In the genomic region with DNA sequence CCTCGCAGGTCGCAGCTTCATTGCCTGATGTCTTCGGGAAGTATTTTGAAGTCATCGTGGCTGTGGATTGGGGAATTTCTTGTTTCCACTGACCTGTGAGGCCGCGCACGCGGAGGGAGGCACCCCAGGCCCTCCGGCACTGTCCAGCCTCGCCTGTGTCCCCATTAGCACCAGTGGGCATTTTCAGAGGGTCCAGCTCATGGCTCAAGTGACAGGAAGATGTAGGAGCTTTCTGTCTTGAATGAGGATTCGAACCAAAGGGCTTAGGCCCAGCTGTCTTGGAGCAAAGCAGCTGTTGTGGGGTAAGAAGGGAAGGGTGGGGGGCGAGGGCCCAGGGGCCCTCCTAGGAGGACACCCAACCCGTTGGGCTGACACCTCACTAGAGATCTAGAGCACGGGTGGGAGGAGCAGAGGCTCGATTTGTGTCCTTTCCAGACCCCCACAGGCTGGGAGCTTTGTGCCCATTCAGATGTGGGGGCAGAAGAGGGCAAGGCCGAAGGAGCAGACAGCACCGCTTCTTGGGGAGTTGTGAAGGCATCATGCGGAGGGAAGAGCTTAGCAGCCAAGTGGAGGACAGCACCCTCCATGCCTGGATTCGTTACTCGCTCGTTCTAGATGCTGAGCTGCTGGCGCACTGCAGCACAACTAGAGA, we compare ENCODE assay signal across 8 cellular contexts. TPM values are rescaled to one million over a fixed set of nuclear protein-coding genes. Genes with fewer than 3 reads are reported as not detected.
DNase-seq lines count a peak whose midpoint lies in the region; ATAC-seq, FAIRE-seq and TF ChIP-seq lines count a peak whose summit lies in the region.

No MANE protein-coding gene starts in this region.

- H3K27ac Mint-ChIP-seq in GM23338 = no peak overlapping the region

- H3K4me2 ChIP-seq in GM23338 = peak overlapping the region; percentile 92

- H2AFZ ChIP-seq in GM23338 = peak overlapping the region; percentile 96; the same call in 1 of the 2 replicates

- no peak for ATAC-seq in GM23338
- no peak for ATAC-seq in foreskin keratinocyte
- no peak for ATAC-seq in GM18502 (IDR thresholded peaks at IDR 0.05; ENCODE audit: poor library complexity, unreplicated experiment)

- H3K4me1 ChIP-seq in GM23338 (ENCODE audit: insufficient read depth) (no peaks in the 10 kb centered on the region), foreskin keratinocyte (no peaks in the 10 kb centered on the region)

- H3K36me3 ChIP-seq in GM23338 (ENCODE audit: insufficient read depth) = 0 out of 2 replicates have a peak, but pooled peaks cover 4% of the 10 kb centered on the region
- peaks cover 27% of the 10 kb centered on the region for H3K36me3 ChIP-seq in WERI-Rb-1

- peaks cover 59% of the 10 kb centered on the region for H3K9me3 Mint-ChIP-seq in GM23338

- H4K20me1 ChIP-seq in GM23338 (replicated peaks; ENCODE audit: insufficient read depth) = no peaks in the 10 kb centered on the region

- peaks cover 15% of the 10 kb centered on the region for H3K4me1 Mint-ChIP-seq in GM23338

- peaks cover 16% of the 10 kb centered on the region for H3K27me3 Mint-ChIP-seq in GM23338 (ENCODE audit: insufficient read depth, low read depth, poor library complexity)

- peak overlapping the region; percentile 73 for H3K4me3 ChIP-seq in GM23338
- H3K4me3 ChIP-seq in WERI-Rb-1 (ENCODE audit: low read depth, low read length) = peak overlapping the region; percentile 68
- peak overlapping the region; percentile 86 for H3K4me3 ChIP-seq in skeletal muscle cell (ENCODE audit: low read depth, low read length)

- no peaks in the 10 kb centered on the region for H3F3A ChIP-seq in GM23338 (replicated peaks; ENCODE audit: low read depth)

- no peak for DNase-seq in GM23338 (ENCODE audit: low spot score)
- DNase-seq in WERI-Rb-1 = no peak
- DNase-seq in foreskin keratinocyte = no peak
- DNase-seq in skeletal muscle cell (ENCODE audit: low read depth) = no peak
- DNase-seq in cortex of kidney (lab: John Stamatoyannopoulos, UW) = no peak
- no peak for DNase-seq in AG20443 (ENCODE audit: low spot score)
- DNase-seq in GM19239 (ENCODE audit: insufficient read length, low spot score) = no peak

- peaks cover 2% of the 10 kb centered on the region for H3K9me3 ChIP-seq in WERI-Rb-1 (ENCODE audit: severe bottlenecking)

- H3K27ac ChIP-seq in GM23338 (ENCODE audit: low read depth) = no peak overlapping the region
- H3K27ac ChIP-seq in WERI-Rb-1 = peak overlapping the region; percentile 87
- H3K27ac ChIP-seq in foreskin keratinocyte = peak overlapping the region; percentile 67

- no peaks in the 10 kb centered on the region for H3K79me2 ChIP-seq in GM23338 (replicated peaks; ENCODE audit: insufficient read depth)

- FAIRE-seq in GM19239 (lab: Jason Lieb, UNC) = no peak

- H3K4me3 Mint-ChIP-seq in GM23338 = peak overlapping the region; percentile 84

- H3K9me2 ChIP-seq in GM23338 (ENCODE audit: insufficient read depth) = no peaks in the 10 kb centered on the region

- H3K27me3 ChIP-seq in GM23338 (ENCODE audit: insufficient read depth) (no peaks in the 10 kb centered on the region), WERI-Rb-1 (ENCODE audit: insufficient read depth, low read depth, severe bottlenecking) (no peaks in the 10 kb centered on the region), foreskin keratinocyte (no peaks in the 10 kb centered on the region)

- TF ChIP-seq CTCF in GM23338 (conservative IDR thresholded peaks at IDR 0.05; ENCODE audit: low read depth in 2 of 2) (no peak), WERI-Rb-1 (IDR thresholded peaks at IDR 0.05; ENCODE audit: low read depth, low read length) (no peak), foreskin keratinocyte (conservative IDR thresholded peaks at IDR 0.05) (no peak)

- H3K36me3 Mint-ChIP-seq in GM23338 (ENCODE audit: low read depth) = peaks cover 64% of the 10 kb centered on the region

TF ChIP-seq in GM23338, 12 proteins besides CTCF, POLR2A, EP300 and RAD21:
- TF ChIP-seq POLR2AphosphoS5 (IDR thresholded peaks at IDR 0.05; ENCODE audit: low read depth) = no peak
- no peak for TF ChIP-seq ETS1 (IDR thresholded peaks at IDR 0.05)
- no peak for TF ChIP-seq CREB1 (CRISPR knock-in tag; IDR thresholded peaks at IDR 0.05; ENCODE audit: low read depth)

RNA-seq across cellular contexts. Expression of gene ZNF37A, which starts 0.9 kb away (rescaled TPM):
- 12.2 and 14.6 TPM in 2 replicates for total RNA-seq in GM23338 (2014; rRNA removed; shearing (Covaris generic))
- polyA plus RNA-seq in GM23338 (2016; fragmentation: Nextera tagmentation; extraction: Ambion mirVana) (5.7 and 8.7 TPM in 2 replicates), foreskin keratinocyte (2.7 and 3.3 TPM in 2 replicates)
- total RNA-seq in foreskin keratinocyte = 10.1 and 11.1 TPM in 2 replicates
